Comparison of ENCODE assay signal across 24 cellular contexts in genomic region chr1:78319603-78320002, GRCh38.
"Had no signal": no experiment of that assay in that cellular context is flagged by ENCODE, and none has a peak within 500 bp of the region (broad histone marks: within the 10 kb centered on the region; RNA-seq: fewer than 3 reads in every experiment).

No MANE protein-coding gene starts in this region.

- H3K4me1 ChIP-seq: colonic mucosa, esophagus muscularis mucosa, esophagus squamous epithelium, foreskin keratinocyte, gastrocnemius medialis, gastroesophageal sphincter, heart left ventricle, heart right ventricle had no signal

- DNase-seq: colonic mucosa; cortex of kidney; dermis blood vessel endothelial cell; dorsolateral prefrontal cortex; effector CD4-positive, alpha-beta T cell; effector CD8-positive, alpha-beta T cell; effector memory CD4-positive, alpha-beta T cell; effector memory CD8-positive, alpha-beta T cell; endodermal cell; erythroblast; esophagus squamous epithelium; foreskin fibroblast; foreskin keratinocyte; foreskin melanocyte; gastrocnemius medialis; glutamatergic neuron; head of caudate nucleus; heart left ventricle; heart right ventricle had no signal

- H3K36me3 ChIP-seq: colonic mucosa, esophagus muscularis mucosa, esophagus squamous epithelium, gastrocnemius medialis, gastroesophageal sphincter, heart left ventricle, heart right ventricle had no signal

- ATAC-seq: effector memory CD8-positive, alpha-beta T cell; esophagus mucosa; foreskin keratinocyte; gastrocnemius medialis; gastroesophageal sphincter; heart left ventricle; heart right ventricle had no signal

- H3K9me3 ChIP-seq: colonic mucosa, esophagus muscularis mucosa, esophagus squamous epithelium, gastrocnemius medialis, gastroesophageal sphincter, heart left ventricle had no signal

- H3K27ac ChIP-seq: colonic mucosa, coronary artery, dorsolateral prefrontal cortex, epithelial cell of prostate, esophagus muscularis mucosa, esophagus squamous epithelium, foreskin keratinocyte, gastrocnemius medialis, gastroesophageal sphincter, heart left ventricle, heart right ventricle had no signal

- H3K4me3 ChIP-seq: colonic mucosa, coronary artery, dorsolateral prefrontal cortex, esophagus muscularis mucosa, esophagus squamous epithelium, gastrocnemius medialis, gastroesophageal sphincter, heart left ventricle, heart right ventricle had no signal

- H3K27me3 ChIP-seq: colonic mucosa, esophagus muscularis mucosa, gastrocnemius medialis, gastroesophageal sphincter, heart left ventricle, heart right ventricle had no signal
